In the genomic region with DNA sequence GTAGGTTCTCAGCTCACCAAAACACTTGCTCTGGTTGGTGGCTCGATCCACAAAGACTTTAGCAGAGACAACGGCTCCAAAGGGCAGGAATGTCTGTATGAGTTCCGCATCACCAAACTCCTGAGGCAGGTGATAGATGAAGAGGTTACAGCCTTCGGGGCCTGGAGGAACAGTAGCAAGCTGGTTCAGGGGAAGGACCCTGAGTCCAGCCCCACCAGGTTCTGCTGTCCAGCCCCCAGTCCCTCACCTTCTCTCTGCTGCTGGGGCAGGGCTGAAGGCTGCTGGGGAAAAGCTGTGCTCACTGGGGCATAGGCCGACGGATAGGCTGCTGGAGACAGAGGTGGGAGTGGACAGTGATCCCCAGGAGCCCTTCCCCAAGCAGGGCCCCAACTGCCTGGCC, we compare ENCODE assay signal across 28 cellular contexts. TPM values are rescaled to one million over a fixed set of nuclear protein-coding genes. Genes with fewer than 3 reads are reported as not detected.
"Had no signal": no experiment of that assay in that cellular context is flagged by ENCODE, and none has a peak within 500 bp of the region (broad histone marks: within the 10 kb centered on the region; RNA-seq: fewer than 3 reads in every experiment).

No MANE protein-coding gene starts in this region.

- H3K4me1 Mint-ChIP-seq: naive B cell; natural killer cell; stimulated activated memory B cell treated with anti-CD40 and anti-IgM and Interleukin-4, amounts not matched to agents 10 μg/mL and 1 μg/mL and 100 μg/mL, for 72 hours; stimulated activated naive CD8-positive, alpha-beta T cell treated with anti-CD3 and anti-CD28 coated beads, Interleukin-15, amount 100 ng/mL, for 72 hours had no signal

- H3K4me1 ChIP-seq: left lung, lower lobe of right lung, parathyroid adenoma, right atrium auricular region, right lobe of liver, tibial nerve, uterus had no signal

- H3K4me3 ChIP-seq: left lung, lower lobe of right lung, right atrium auricular region, right lobe of liver, smooth muscle cell, tibial nerve, uterus had no signal

- ATAC-seq: left cardiac atrium, left lung, lower lobe of right lung, natural killer cell had no signal

- FAIRE-seq: keratinocyte had no signal

- H3K4me3 Mint-ChIP-seq: naive B cell; natural killer cell; stimulated activated memory B cell treated with anti-CD40 and anti-IgM and Interleukin-4, amounts not matched to agents 10 μg/mL and 1 μg/mL and 100 μg/mL, for 72 hours; stimulated activated naive CD8-positive, alpha-beta T cell treated with anti-CD3 and anti-CD28 coated beads, Interleukin-15, amount 100 ng/mL, for 72 hours; type B pancreatic cell had no signal

- H3K36me3 ChIP-seq: left lung, lower lobe of right lung, right atrium auricular region, right lobe of liver, uterus had no signal

- H3K27ac ChIP-seq: left lung, lower lobe of right lung, neutrophil, parathyroid adenoma, right atrium auricular region, right lobe of liver, tibial nerve, uterus had no signal

- DNase-seq: hippocampal formation; kidney glomerular epithelial cell; left cardiac atrium; lower lobe of right lung; mammary epithelial cell; mesenchymal stem cell; naive B cell; natural killer cell; occipital lobe; right lobe of liver; stimulated activated CD4-positive, alpha-beta T cell treated with anti-CD3 and anti-CD28 coated beads, Interleukin-1b, Interleukin-23, amount 100 ng/mL, for 48 hours; stimulated activated CD4-positive, alpha-beta T cell treated with anti-CD3 and anti-CD28 coated beads, Interleukin-2, amount 100 ng/mL, for 48 hours; stimulated activated CD4-positive, alpha-beta T cell treated with anti-CD3 and anti-CD28 coated beads, Interleukin-4, amount 100 ng/mL, for 4 hours; stimulated activated CD8-positive, alpha-beta memory T cell treated with anti-CD3 and anti-CD28 coated beads, Interleukin-4, amount 100 ng/mL, for 48 hours; stimulated activated naive CD4-positive, alpha-beta T cell treated with Interleukin-2 at 50 U/mL for 16 hours; stimulated activated naive CD8-positive, alpha-beta T cell treated with anti-CD3 and anti-CD28 coated beads, Interleukin-15, amount 100 ng/mL, for 72 hours; uterus had no signal

- H3K27ac Mint-ChIP-seq: naive B cell; natural killer cell; progenitor cell of endocrine pancreas; stimulated activated memory B cell treated with anti-CD40 and anti-IgM and Interleukin-4, amounts not matched to agents 10 μg/mL and 1 μg/mL and 100 μg/mL, for 72 hours; type B pancreatic cell had no signal

- H3K27me3 ChIP-seq: left lung, neutrophil, right atrium auricular region, right lobe of liver, tibial nerve, uterus had no signal

- H3K36me3 Mint-ChIP-seq: naive B cell, natural killer cell, type B pancreatic cell had no signal

- H3K27me3 Mint-ChIP-seq: naive B cell; stimulated activated memory B cell treated with anti-CD40 and anti-IgM and Interleukin-4, amounts not matched to agents 10 μg/mL and 1 μg/mL and 100 μg/mL, for 72 hours; stimulated activated naive CD8-positive, alpha-beta T cell treated with anti-CD3 and anti-CD28 coated beads, Interleukin-15, amount 100 ng/mL, for 72 hours had no signal

- H3K9me3 ChIP-seq: left lung, lower lobe of right lung, neutrophil, right atrium auricular region, right lobe of liver, tibial nerve, uterus had no signal

- H3K9me3 Mint-ChIP-seq: naive B cell; natural killer cell; stimulated activated memory B cell treated with anti-CD40 and anti-IgM and Interleukin-4, amounts not matched to agents 10 μg/mL and 1 μg/mL and 100 μg/mL, for 72 hours; stimulated activated naive CD8-positive, alpha-beta T cell treated with anti-CD3 and anti-CD28 coated beads, Interleukin-15, amount 100 ng/mL, for 72 hours; type B pancreatic cell had no signal

RNA-seq across cellular contexts. Expression of a gene that starts 31.7 kb away (rescaled TPM):
- total RNA-seq: pulmonary artery endothelial cell had no signal
